1 cellular context compared by ENCODE assay signal in the genomic region with DNA sequence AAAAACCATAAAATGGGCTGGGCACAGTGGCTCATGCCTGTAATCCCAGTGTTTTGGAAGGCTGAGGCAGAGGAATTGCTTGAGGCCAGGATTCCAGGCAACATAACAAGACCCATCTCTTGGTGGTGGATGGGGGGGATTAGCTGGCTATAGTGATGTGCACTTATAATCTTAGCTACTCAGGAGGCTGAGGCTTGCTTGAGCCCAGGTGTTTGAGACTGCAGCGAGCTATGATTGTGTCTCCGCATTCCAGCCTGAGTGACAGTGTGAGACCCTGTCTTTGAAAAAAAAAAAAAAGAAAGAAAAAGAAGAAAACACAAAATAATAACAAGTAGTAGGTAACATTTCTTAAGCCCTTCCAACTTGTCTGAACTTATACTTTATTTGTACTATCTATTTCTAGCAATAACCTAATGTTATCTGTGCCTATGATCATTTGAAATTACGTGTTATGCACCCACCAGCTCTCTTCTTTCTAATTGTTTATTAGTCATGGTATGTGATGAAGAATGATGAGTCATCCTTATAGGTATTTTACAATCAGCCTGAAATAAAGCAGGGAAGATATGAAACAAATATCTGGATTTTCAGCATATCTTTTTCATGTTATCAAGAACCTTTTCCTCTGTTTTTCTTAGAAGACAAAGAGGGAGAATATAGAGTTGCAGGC.
TF ChIP-seq lines count a peak whose summit lies in the region.

No MANE protein-coding gene starts in this region.

TF ChIP-seq in GM23338, 12 proteins besides CTCF, POLR2A, EP300 and RAD21:
- TF ChIP-seq ZNF331 (CRISPR knock-in tag; IDR thresholded peaks at IDR 0.05; ENCODE audit: low read depth) (no peak), EZH2 (IDR thresholded peaks at IDR 0.05; ENCODE audit: low read depth, unreplicated experiment) (no peak), JUNB (IDR thresholded peaks at IDR 0.05; ENCODE audit: unreplicated experiment) (no peak), STAT1 (IDR thresholded peaks at IDR 0.05; ENCODE audit: unreplicated experiment) (no peak), ZNF114 (CRISPR knock-in tag; IDR thresholded peaks at IDR 0.05) (no peak), CREB1 (CRISPR knock-in tag; IDR thresholded peaks at IDR 0.05; ENCODE audit: low read depth) (no peak), POLR2AphosphoS5 (IDR thresholded peaks at IDR 0.05; ENCODE audit: low read depth) (no peak), EZH2phosphoT487 (IDR thresholded peaks at IDR 0.05; ENCODE audit: unreplicated experiment) (no peak), NANOG (IDR thresholded peaks at IDR 0.05; ENCODE audit: borderline replicate concordance) (no peak)
- TF ChIP-seq, protein P1, sequence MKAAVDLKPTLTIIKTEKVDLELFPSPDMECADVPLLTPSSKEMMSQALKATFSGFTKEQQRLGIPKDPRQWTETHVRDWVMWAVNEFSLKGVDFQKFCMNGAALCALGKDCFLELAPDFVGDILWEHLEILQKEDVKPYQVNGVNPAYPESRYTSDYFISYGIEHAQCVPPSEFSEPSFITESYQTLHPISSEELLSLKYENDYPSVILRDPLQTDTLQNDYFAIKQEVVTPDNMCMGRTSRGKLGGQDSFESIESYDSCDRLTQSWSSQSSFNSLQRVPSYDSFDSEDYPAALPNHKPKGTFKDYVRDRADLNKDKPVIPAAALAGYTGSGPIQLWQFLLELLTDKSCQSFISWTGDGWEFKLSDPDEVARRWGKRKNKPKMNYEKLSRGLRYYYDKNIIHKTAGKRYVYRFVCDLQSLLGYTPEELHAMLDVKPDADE (IDR thresholded peaks at IDR 0.05), result no peak
- TF ChIP-seq, protein P2, sequence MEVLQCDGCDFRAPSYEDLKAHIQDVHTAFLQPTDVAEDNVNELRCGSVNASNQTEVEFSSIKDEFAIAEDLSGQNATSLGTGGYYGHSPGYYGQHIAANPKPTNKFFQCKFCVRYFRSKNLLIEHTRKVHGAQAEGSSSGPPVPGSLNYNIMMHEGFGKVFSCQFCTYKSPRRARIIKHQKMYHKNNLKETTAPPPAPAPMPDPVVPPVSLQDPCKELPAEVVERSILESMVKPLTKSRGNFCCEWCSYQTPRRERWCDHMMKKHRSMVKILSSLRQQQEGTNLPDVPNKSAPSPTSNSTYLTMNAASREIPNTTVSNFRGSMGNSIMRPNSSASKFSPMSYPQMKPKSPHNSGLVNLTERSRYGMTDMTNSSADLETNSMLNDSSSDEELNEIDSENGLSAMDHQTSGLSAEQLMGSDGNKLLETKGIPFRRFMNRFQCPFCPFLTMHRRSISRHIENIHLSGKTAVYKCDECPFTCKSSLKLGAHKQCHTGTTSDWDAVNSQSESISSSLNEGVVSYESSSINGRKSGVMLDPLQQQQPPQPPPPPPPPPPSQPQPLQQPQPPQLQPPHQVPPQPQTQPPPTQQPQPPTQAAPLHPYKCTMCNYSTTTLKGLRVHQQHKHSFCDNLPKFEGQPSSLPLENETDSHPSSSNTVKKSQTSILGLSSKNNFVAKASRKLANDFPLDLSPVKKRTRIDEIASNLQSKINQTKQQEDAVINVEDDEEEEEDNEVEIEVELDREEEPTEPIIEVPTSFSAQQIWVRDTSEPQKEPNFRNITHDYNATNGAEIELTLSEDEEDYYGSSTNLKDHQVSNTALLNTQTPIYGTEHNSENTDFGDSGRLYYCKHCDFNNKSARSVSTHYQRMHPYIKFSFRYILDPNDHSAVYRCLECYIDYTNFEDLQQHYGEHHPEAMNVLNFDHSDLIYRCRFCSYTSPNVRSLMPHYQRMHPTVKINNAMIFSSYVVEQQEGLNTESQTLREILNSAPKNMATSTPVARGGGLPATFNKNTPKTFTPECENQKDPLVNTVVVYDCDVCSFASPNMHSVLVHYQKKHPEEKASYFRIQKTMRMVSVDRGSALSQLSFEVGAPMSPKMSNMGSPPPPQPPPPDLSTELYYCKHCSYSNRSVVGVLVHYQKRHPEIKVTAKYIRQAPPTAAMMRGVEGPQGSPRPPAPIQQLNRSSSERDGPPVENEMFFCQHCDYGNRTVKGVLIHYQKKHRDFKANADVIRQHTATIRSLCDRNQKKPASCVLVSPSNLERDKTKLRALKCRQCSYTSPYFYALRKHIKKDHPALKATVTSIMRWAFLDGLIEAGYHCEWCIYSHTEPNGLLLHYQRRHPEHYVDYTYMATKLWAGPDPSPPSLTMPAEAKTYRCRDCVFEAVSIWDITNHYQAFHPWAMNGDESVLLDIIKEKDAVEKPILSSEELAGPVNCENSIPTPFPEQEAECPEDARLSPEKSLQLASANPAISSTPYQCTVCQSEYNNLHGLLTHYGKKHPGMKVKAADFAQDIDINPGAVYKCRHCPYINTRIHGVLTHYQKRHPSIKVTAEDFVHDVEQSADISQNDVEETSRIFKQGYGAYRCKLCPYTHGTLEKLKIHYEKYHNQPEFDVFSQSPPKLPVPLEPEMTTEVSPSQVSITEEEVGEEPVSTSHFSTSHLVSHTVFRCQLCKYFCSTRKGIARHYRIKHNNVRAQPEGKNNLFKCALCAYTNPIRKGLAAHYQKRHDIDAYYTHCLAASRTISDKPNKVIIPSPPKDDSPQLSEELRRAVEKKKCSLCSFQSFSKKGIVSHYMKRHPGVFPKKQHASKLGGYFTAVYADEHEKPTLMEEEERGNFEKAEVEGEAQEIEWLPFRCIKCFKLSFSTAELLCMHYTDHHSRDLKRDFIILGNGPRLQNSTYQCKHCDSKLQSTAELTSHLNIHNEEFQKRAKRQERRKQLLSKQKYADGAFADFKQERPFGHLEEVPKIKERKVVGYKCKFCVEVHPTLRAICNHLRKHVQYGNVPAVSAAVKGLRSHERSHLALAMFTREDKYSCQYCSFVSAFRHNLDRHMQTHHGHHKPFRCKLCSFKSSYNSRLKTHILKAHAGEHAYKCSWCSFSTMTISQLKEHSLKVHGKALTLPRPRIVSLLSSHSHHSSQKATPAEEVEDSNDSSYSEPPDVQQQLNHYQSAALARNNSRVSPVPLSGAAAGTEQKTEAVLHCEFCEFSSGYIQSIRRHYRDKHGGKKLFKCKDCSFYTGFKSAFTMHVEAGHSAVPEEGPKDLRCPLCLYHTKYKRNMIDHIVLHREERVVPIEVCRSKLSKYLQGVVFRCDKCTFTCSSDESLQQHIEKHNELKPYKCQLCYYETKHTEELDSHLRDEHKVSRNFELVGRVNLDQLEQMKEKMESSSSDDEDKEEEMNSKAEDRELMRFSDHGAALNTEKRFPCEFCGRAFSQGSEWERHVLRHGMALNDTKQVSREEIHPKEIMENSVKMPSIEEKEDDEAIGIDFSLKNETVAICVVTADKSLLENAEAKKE (CRISPR knock-in tag; IDR thresholded peaks at IDR 0.05), result no peak
- TF ChIP-seq, protein P3, sequence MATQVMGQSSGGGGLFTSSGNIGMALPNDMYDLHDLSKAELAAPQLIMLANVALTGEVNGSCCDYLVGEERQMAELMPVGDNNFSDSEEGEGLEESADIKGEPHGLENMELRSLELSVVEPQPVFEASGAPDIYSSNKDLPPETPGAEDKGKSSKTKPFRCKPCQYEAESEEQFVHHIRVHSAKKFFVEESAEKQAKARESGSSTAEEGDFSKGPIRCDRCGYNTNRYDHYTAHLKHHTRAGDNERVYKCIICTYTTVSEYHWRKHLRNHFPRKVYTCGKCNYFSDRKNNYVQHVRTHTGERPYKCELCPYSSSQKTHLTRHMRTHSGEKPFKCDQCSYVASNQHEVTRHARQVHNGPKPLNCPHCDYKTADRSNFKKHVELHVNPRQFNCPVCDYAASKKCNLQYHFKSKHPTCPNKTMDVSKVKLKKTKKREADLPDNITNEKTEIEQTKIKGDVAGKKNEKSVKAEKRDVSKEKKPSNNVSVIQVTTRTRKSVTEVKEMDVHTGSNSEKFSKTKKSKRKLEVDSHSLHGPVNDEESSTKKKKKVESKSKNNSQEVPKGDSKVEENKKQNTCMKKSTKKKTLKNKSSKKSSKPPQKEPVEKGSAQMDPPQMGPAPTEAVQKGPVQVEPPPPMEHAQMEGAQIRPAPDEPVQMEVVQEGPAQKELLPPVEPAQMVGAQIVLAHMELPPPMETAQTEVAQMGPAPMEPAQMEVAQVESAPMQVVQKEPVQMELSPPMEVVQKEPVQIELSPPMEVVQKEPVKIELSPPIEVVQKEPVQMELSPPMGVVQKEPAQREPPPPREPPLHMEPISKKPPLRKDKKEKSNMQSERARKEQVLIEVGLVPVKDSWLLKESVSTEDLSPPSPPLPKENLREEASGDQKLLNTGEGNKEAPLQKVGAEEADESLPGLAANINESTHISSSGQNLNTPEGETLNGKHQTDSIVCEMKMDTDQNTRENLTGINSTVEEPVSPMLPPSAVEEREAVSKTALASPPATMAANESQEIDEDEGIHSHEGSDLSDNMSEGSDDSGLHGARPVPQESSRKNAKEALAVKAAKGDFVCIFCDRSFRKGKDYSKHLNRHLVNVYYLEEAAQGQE (IDR thresholded peaks at IDR 0.05; ENCODE audit: unreplicated experiment), result no peak
